10 cellular contexts compared by ENCODE assay signal in genomic region chr12:15728118-15728598, GRCh38.
A peak's percentile ranks its signal among the peaks of the same experiment; 100 is the strongest.
DNase-seq lines count a peak whose midpoint lies in the region; TF ChIP-seq lines count a peak whose summit lies in the region.
"Had no signal": no experiment of that assay in that cellular context is flagged by ENCODE, and none has a peak within 500 bp of the region (broad histone marks: within the 10 kb centered on the region; RNA-seq: fewer than 3 reads in every experiment).

No MANE protein-coding gene starts in this region.

- intact Hi-C loops in head of caudate nucleus (cut with DNase I) = no loop called here

- H3K9me2 ChIP-seq in GM23248 (ENCODE audit: insufficient read depth) = no peaks in the 10 kb centered on the region

- no peak overlapping the region for H3K4me3 Mint-ChIP-seq in activated T-cell treated with anti-CD3 and anti-CD28 coated beads, Interleukin-2, amount 50 U/mL, for 24 hours

- peak overlapping the region; percentile 71 for H3K9ac ChIP-seq in GM23248

- H3F3A ChIP-seq in GM23248 (ENCODE audit: insufficient read depth) = peaks cover 69% of the 10 kb centered on the region

- H3K4me3 ChIP-seq in GM23248 (peak overlapping the region; percentile 40), fibroblast of pulmonary artery (replicated peaks; ENCODE audit: low read depth, low read length) (no peak overlapping the region), skeletal muscle cell (ENCODE audit: low read depth, low read length) (no peak overlapping the region)
- H3K4me3 ChIP-seq: hepatocyte had no signal

- H2AFZ ChIP-seq in GM23248 = peak overlapping the region; percentile 41
- H2AFZ ChIP-seq: hepatocyte had no signal

- H3K27me3 Mint-ChIP-seq in activated T-cell treated with anti-CD3 and anti-CD28 coated beads, Interleukin-2, amount 50 U/mL, for 24 hours = peaks cover 10% of the 10 kb centered on the region

- in situ Hi-C loops in GM23248 (cut with MboI) (no loop called here), KBM-7 (cut with MboI; ENCODE audit: low pct_unique_long_range_greater_than_20kb, low sequenced_read_pairs) (no loop called here)

- no peaks in the 10 kb centered on the region for H3K4me1 Mint-ChIP-seq in activated T-cell treated with anti-CD3 and anti-CD28 coated beads, Interleukin-2, amount 50 U/mL, for 24 hours (ENCODE audit: low read depth)

- no peak overlapping the region for H3K27ac Mint-ChIP-seq in activated T-cell treated with anti-CD3 and anti-CD28 coated beads, Interleukin-2, amount 50 U/mL, for 24 hours

- H3K36me3 Mint-ChIP-seq in activated T-cell treated with anti-CD3 and anti-CD28 coated beads, Interleukin-2, amount 50 U/mL, for 24 hours (ENCODE audit: low read depth) = no peaks in the 10 kb centered on the region

- no peaks in the 10 kb centered on the region for H3K27me3 ChIP-seq in GM23248 (replicated peaks; ENCODE audit: insufficient read depth)
- H3K27me3 ChIP-seq: hepatocyte had no signal

- TF ChIP-seq CTCF in fibroblast of pulmonary artery (IDR thresholded peaks at IDR 0.05; ENCODE audit: low read length, missing control alignments) = no peak

- peak overlapping the region; percentile 92 for H3K27ac ChIP-seq in GM23248
- H3K27ac ChIP-seq: hepatocyte had no signal

- H3K9me3 ChIP-seq in GM23248 (ENCODE audit: low read depth) = no peaks in the 10 kb centered on the region

- H3K36me3 ChIP-seq in GM23248 (ENCODE audit: low read depth) = no peaks in the 10 kb centered on the region

- H3K4me1 ChIP-seq in GM23248 (ENCODE audit: insufficient read depth) = peaks cover 57% of the 10 kb centered on the region

- peak overlapping the region; percentile 76 for H3K4me2 ChIP-seq in GM23248 (ENCODE audit: unreplicated experiment)
- H3K4me2 ChIP-seq: hepatocyte had no signal

- DNase-seq in GM23248 (peak; percentile 93), T1000 (lab: John Stamatoyannopoulos, UW) (peak; percentile 79), fibroblast of pulmonary artery (ENCODE audit: low read depth) (peak; percentile 85), skeletal muscle cell (ENCODE audit: low read depth) (peak; percentile 74), KBM-7 (no peak), head of caudate nucleus (no peak), NCI-H2081 treated with DMSO at 0.1 percent for 48 hours (lab: John Stamatoyannopoulos, UW) (no peak)
- no peak for DNase-seq in activated T-cell treated with anti-CD3 and anti-CD28 coated beads, Interleukin-2, amount 50 U/mL, for 24 hours
- DNase-seq: NCI-H526 treated with DMSO at 0.1 percent for 48 hours had no signal

- 0 to 2% methylated on average over 5 of the region's 5 CpGs for WGBS in GM23248 (ENCODE audit: low coverage in 1 of 2, low lambda C conversion rate in 2 of 2, missing lambda C conversion rate in 2 of 2), 2 experiments

- H4K20me1 ChIP-seq in GM23248 (ENCODE audit: insufficient read depth) = no peaks in the 10 kb centered on the region

- no peaks in the 10 kb centered on the region for H3K9me3 Mint-ChIP-seq in activated T-cell treated with anti-CD3 and anti-CD28 coated beads, Interleukin-2, amount 50 U/mL, for 24 hours

- H3K79me2 ChIP-seq in GM23248 (ENCODE audit: insufficient read depth) = peaks cover 96% of the 10 kb centered on the region

Comparison
In these comparisons a context has a peak if more than half of its experiments do, and no peak if none do; other contexts are left out.
1. DNase-seq: peak in GM23248 (single experiment), T1000 (single experiment), fibroblast of pulmonary artery (single experiment) and skeletal muscle cell (single experiment); none in activated T-cell treated with anti-CD3 and anti-CD28 coated beads, Interleukin-2, amount 50 U/mL, for 24 hours (single experiment), KBM-7 (single experiment), head of caudate nucleus (0 of 42) and NCI-H2081 treated with DMSO at 0.1 percent for 48 hours (single experiment).